ENCODE assay signal across 27 cellular contexts in genomic region chr20:60297649-60298048, GRCh38.
"Had no signal": no experiment of that assay in that cellular context is flagged by ENCODE, and none has a peak within 500 bp of the region (broad histone marks: within the 10 kb centered on the region; RNA-seq: fewer than 3 reads in every experiment).

No MANE protein-coding gene starts in this region.

- H3K27ac ChIP-seq: breast epithelium, colonic mucosa, dorsolateral prefrontal cortex, esophagus squamous epithelium, gastroesophageal sphincter, parathyroid adenoma, right lobe of liver, skin epidermis, transverse colon, uterus had no signal

- DNase-seq: activated CD4-positive, alpha-beta memory T cell treated with anti-CD3 and anti-CD28 coated beads for 36 hours; activated CD4-positive, alpha-beta T cell treated with anti-CD3 and anti-CD28 coated beads for 48 hours; activated CD4-positive, CD25-positive, alpha-beta regulatory T cell; activated naive CD4-positive, alpha-beta T cell treated with Interleukin-2 at 50 U/mL for 16 hours; activated naive CD8-positive, alpha-beta T cell treated with anti-CD3 and anti-CD28 coated beads, Interleukin-2, amount 10 ng/mL, durations not matched to agents 7 days and 5 days; activated T-cell treated with anti-CD3 and anti-CD28 coated beads, Interleukin-2, amount 50 U/mL, for 48 hours; amniotic stem cell; colonic mucosa; dorsolateral prefrontal cortex; effector memory CD8-positive, alpha-beta T cell; esophagus squamous epithelium; head of caudate nucleus; hypothalamus; nephron progenitor cell; nucleus accumbens; right lobe of liver; stimulated activated CD4-positive, alpha-beta T cell treated with anti-CD3 and anti-CD28 coated beads, Interleukin-1b, Interleukin-23, amount 100 ng/mL, for 48 hours; T1000; transverse colon; uterus had no signal

- H3K4me1 Mint-ChIP-seq: memory B cell had no signal

- H3K27ac Mint-ChIP-seq: activated CD4-positive, alpha-beta memory T cell treated with anti-CD3 and anti-CD28 coated beads for 36 hours; activated naive CD8-positive, alpha-beta T cell treated with anti-CD3 and anti-CD28 coated beads, Interleukin-2, amount 10 ng/mL, durations not matched to agents 7 days and 5 days; memory B cell; nephron progenitor cell; stimulated activated naive CD8-positive, alpha-beta T cell treated with anti-CD3 and anti-CD28 coated beads, Interleukin-15, Interleukin-2, amounts not matched to agents 100 ng/mL and 50 ng/mL, for 24 hours had no signal

- H3K27me3 Mint-ChIP-seq: activated CD4-positive, alpha-beta memory T cell treated with anti-CD3 and anti-CD28 coated beads for 36 hours; activated naive CD8-positive, alpha-beta T cell treated with anti-CD3 and anti-CD28 coated beads, Interleukin-2, amount 10 ng/mL, durations not matched to agents 7 days and 5 days; central memory CD8-positive, alpha-beta T cell; stimulated activated naive CD8-positive, alpha-beta T cell treated with anti-CD3 and anti-CD28 coated beads, Interleukin-15, Interleukin-2, amounts not matched to agents 100 ng/mL and 50 ng/mL, for 24 hours had no signal

- H3K4me1 ChIP-seq: breast epithelium, colonic mucosa, esophagus squamous epithelium, gastroesophageal sphincter, right lobe of liver, uterus had no signal

- H3K36me3 Mint-ChIP-seq: activated CD4-positive, alpha-beta memory T cell treated with anti-CD3 and anti-CD28 coated beads for 36 hours; activated naive CD8-positive, alpha-beta T cell treated with anti-CD3 and anti-CD28 coated beads, Interleukin-2, amount 10 ng/mL, durations not matched to agents 7 days and 5 days had no signal

- H3K9me3 Mint-ChIP-seq: activated CD4-positive, alpha-beta memory T cell treated with anti-CD3 and anti-CD28 coated beads for 36 hours; activated naive CD8-positive, alpha-beta T cell treated with anti-CD3 and anti-CD28 coated beads, Interleukin-2, amount 10 ng/mL, durations not matched to agents 7 days and 5 days; central memory CD8-positive, alpha-beta T cell; effector memory CD8-positive, alpha-beta T cell had no signal

- H3K9me3 ChIP-seq: breast epithelium, colonic mucosa, esophagus squamous epithelium, gastroesophageal sphincter, right lobe of liver, transverse colon, uterus had no signal

- H3K4me3 Mint-ChIP-seq: activated CD4-positive, alpha-beta memory T cell treated with anti-CD3 and anti-CD28 coated beads for 36 hours; activated naive CD8-positive, alpha-beta T cell treated with anti-CD3 and anti-CD28 coated beads, Interleukin-2, amount 10 ng/mL, durations not matched to agents 7 days and 5 days; central memory CD8-positive, alpha-beta T cell; effector memory CD8-positive, alpha-beta T cell; memory B cell; nephron progenitor cell; stimulated activated naive CD8-positive, alpha-beta T cell treated with anti-CD3 and anti-CD28 coated beads, Interleukin-15, Interleukin-2, amounts not matched to agents 100 ng/mL and 50 ng/mL, for 24 hours had no signal

- H3K4me3 ChIP-seq: breast epithelium, colonic mucosa, dorsolateral prefrontal cortex, esophagus squamous epithelium, gastroesophageal sphincter, right lobe of liver, skin epidermis, transverse colon, uterus had no signal

- H3K27me3 ChIP-seq: breast epithelium, colonic mucosa, esophagus squamous epithelium, right lobe of liver, transverse colon, uterus had no signal

- ATAC-seq: effector memory CD8-positive, alpha-beta T cell; gastroesophageal sphincter; right lobe of liver had no signal

- H3K36me3 ChIP-seq: breast epithelium, colonic mucosa, esophagus squamous epithelium, gastroesophageal sphincter, right lobe of liver, transverse colon, uterus had no signal
